In genomic region chr1:235650341-235651169, GRCh38 we compare ENCODE assay signal across 8 cellular contexts. TPM values are rescaled to one million over a fixed set of nuclear protein-coding genes. Genes with fewer than 3 reads are reported as not detected.
A peak's percentile ranks its signal among the peaks of the same experiment; 100 is the strongest.
DNase-seq lines count a peak whose midpoint lies in the region; ATAC-seq and FAIRE-seq lines count a peak whose summit lies in the region.

No MANE protein-coding gene starts in this region.

- H3K4me3 ChIP-seq in iPS-11a (ENCODE audit: low read depth, low read length), result peak overlapping the region; percentile 33
- peak overlapping the region in 1 of 2 donors; percentile 66 for H3K4me3 ChIP-seq in small intestine (ENCODE audit: low read depth in 1 of 2, low read length in 2 of 2)

- peaks cover 58% of the 10 kb centered on the region for H3K27me3 Mint-ChIP-seq in activated T-cell treated with anti-CD3 and anti-CD28 coated beads, Interleukin-2, amount 50 U/mL, for 4 hours (ENCODE audit: low read depth)

- H3K36me3 Mint-ChIP-seq in activated T-cell treated with anti-CD3 and anti-CD28 coated beads, Interleukin-2, amount 50 U/mL, for 4 hours (ENCODE audit: insufficient read depth), result no peaks in the 10 kb centered on the region

- 2 to 4% (median 3%) methylated on average over 48 to 71 of the region's 71 CpGs for WGBS in small intestine, 3 donors

- peaks cover 3 to 6% of the 10 kb centered on the region in 2 donors for H3K4me1 ChIP-seq in small intestine (ENCODE audit: control insufficient read depth in 2 of 2, insufficient read depth in 1 of 2, low read depth in 1 of 2, low read length in 1 of 2)

- H3K9me3 ChIP-seq in small intestine (ENCODE audit: control insufficient read depth, low read depth), result no peaks in the 10 kb centered on the region

- H3K9me3 Mint-ChIP-seq in activated T-cell treated with anti-CD3 and anti-CD28 coated beads, Interleukin-2, amount 50 U/mL, for 4 hours, result peaks cover 14% of the 10 kb centered on the region

- no peak overlapping the region for H3K27ac ChIP-seq in small intestine (ENCODE audit: low read depth in 1 of 2, low read length in 1 of 2)

- DNase-seq in stimulated activated naive CD4-positive, alpha-beta T cell treated with Interleukin-2 at 50 U/mL for 16 hours (lab: John Stamatoyannopoulos, UW), result peak; percentile 3
- no peak for DNase-seq in stimulated activated naive CD4-positive, alpha-beta T cell (lab: John Stamatoyannopoulos, UW)
- no peak for DNase-seq in activated T-cell treated with anti-CD3 and anti-CD28 coated beads, Interleukin-2, amount 50 U/mL, for 4 hours
- DNase-seq in small intestine (peak; percentile 83), activated gamma-delta T cell (lab: John Stamatoyannopoulos, UW) (no peak), AML-193 (lab: John Stamatoyannopoulos, UW) (no peak)

- H3K36me3 ChIP-seq in small intestine (ENCODE audit: control insufficient read depth in 2 of 2, insufficient read depth in 2 of 2, low read length in 2 of 2), result no peaks in the 10 kb centered on the region

- peak overlapping the region; percentile 71 for H3K4me3 Mint-ChIP-seq in activated T-cell treated with anti-CD3 and anti-CD28 coated beads, Interleukin-2, amount 50 U/mL, for 4 hours

- no peak for ATAC-seq in activated T-cell treated with anti-CD3 and anti-CD28 coated beads, Interleukin-2, amount 50 U/mL, for 4 hours
- no peak for ATAC-seq in HG03280 (IDR thresholded peaks at IDR 0.05; ENCODE audit: unreplicated experiment)

- FAIRE-seq in small intestine (lab: Jason Lieb, UNC), result no peak

- H3K27me3 ChIP-seq in small intestine (ENCODE audit: control insufficient read depth in 2 of 2, insufficient read depth in 2 of 2, low read length in 2 of 2), result peaks cover 0 to 9% of the 10 kb centered on the region in 2 donors

- H3K4me1 Mint-ChIP-seq in activated T-cell treated with anti-CD3 and anti-CD28 coated beads, Interleukin-2, amount 50 U/mL, for 4 hours (ENCODE audit: low read depth), result peaks cover 14% of the 10 kb centered on the region

RNA-seq across cellular contexts. Expression of gene GNG4, which starts 1.0 kb away (rescaled TPM):
- total RNA-seq in activated T-cell treated with anti-CD3 and anti-CD28 coated beads, Interleukin-2, amount 50 U/mL, for 4 hours, result 1 to 10 TPM in 1 of 3 donors, under 1 TPM in 2; 0.26 to 1.4 (median 0.58) TPM
- polyA plus RNA-seq in small intestine, result 1 to 10 TPM; 1.6 to 6.8 (median 3.6) TPM

Comparison
In these comparisons a context has a peak if more than half of its experiments do, and no peak if none do; other contexts are left out.
1. DNase-seq: peak in stimulated activated naive CD4-positive, alpha-beta T cell treated with Interleukin-2 at 50 U/mL for 16 hours (single experiment) and small intestine (single experiment); none in stimulated activated naive CD4-positive, alpha-beta T cell (0 of 6), activated T-cell treated with anti-CD3 and anti-CD28 coated beads, Interleukin-2, amount 50 U/mL, for 4 hours (single experiment), activated gamma-delta T cell (single experiment) and AML-193 (0 of 2).